ENCODE assay signal across 8 cellular contexts in genomic region chr22:31753634-31754471, GRCh38. TPM values are rescaled to one million over a fixed set of nuclear protein-coding genes. Genes with fewer than 3 reads are reported as not detected.
DNase-seq lines count a peak whose midpoint lies in the region; ATAC-seq and TF ChIP-seq lines count a peak whose summit lies in the region.

DEPDC5 (plus strand) TSS chr22:31754019; CDS start chr22:31754922, 903 bp downstream.

- peak within 1 kb of the TSS; percentile 95 for H3K27ac Mint-ChIP-seq in activated naive CD4-positive, alpha-beta T cell treated with anti-CD3 and anti-CD28 coated beads, Interleukin-2, amount 10 ng/mL, durations not matched to agents 7 days and 5 days

- peak; percentile 92 for ATAC-seq in gastroesophageal sphincter

- peaks cover 9% of the 10 kb centered on the region for H3K36me3 Mint-ChIP-seq in activated naive CD4-positive, alpha-beta T cell treated with anti-CD3 and anti-CD28 coated beads, Interleukin-2, amount 10 ng/mL, durations not matched to agents 7 days and 5 days

- no peak for TF ChIP-seq EP300 in gastroesophageal sphincter (IDR thresholded peaks at IDR 0.05)

- WGBS in gastroesophageal sphincter (ENCODE audit: low coverage in 1 of 2), 2 donors, result 0 to 1% methylated on average over 2 to 23 of the region's 64 CpGs

- H3K27me3 ChIP-seq in gastroesophageal sphincter (no peaks in the 10 kb centered on the region), neutrophil (no peaks in the 10 kb centered on the region)

- no peaks in the 10 kb centered on the region for H3K9me3 ChIP-seq in SK-N-MC (ENCODE audit: low read depth, low read length)
- H3K9me3 ChIP-seq in gastroesophageal sphincter, result no peaks in the 10 kb centered on the region
- H3K9me3 ChIP-seq in neutrophil, result no peaks in the 10 kb centered on the region

- H3K27me3 Mint-ChIP-seq in activated naive CD4-positive, alpha-beta T cell treated with anti-CD3 and anti-CD28 coated beads, Interleukin-2, amount 10 ng/mL, durations not matched to agents 7 days and 5 days, result no peaks in the 10 kb centered on the region

- H3K4me3 ChIP-seq in HFF-Myc (replicated peaks; ENCODE audit: low read depth, low read length), result peak within 1 kb of the TSS; percentile 80
- H3K4me3 ChIP-seq in SK-N-MC, result peak within 1 kb of the TSS; percentile 87
- peak within 1 kb of the TSS; percentile 79 to 87 for H3K4me3 ChIP-seq in gastroesophageal sphincter
- H3K4me3 ChIP-seq in neutrophil (ENCODE audit: low read depth in 1 of 2, low read length in 1 of 2), result peak within 1 kb of the TSS; percentile 81 to 85

- DNase-seq in GM03348 (ENCODE audit: low spot score) (peak; percentile 99), HFF-Myc (ENCODE audit: extremely low read depth, low read depth) (peak; percentile 66), NCI-H1048 (lab: John Stamatoyannopoulos, UW) (peak; percentile 91), SK-N-MC (ENCODE audit: low read depth, low spot score) (peak; percentile 44), substantia nigra (lab: John Stamatoyannopoulos, UW) (peak; percentile 68 to 98 (median 92))
- DNase-seq in activated naive CD4-positive, alpha-beta T cell treated with anti-CD3 and anti-CD28 coated beads, Interleukin-2, amount 10 ng/mL, durations not matched to agents 7 days and 5 days, result peak; percentile 96

- H3K36me3 ChIP-seq in SK-N-MC (ENCODE audit: insufficient read depth, low read length) (peaks cover 8% of the 10 kb centered on the region; the same call in 1 of the 2 replicates), gastroesophageal sphincter (peaks cover 0 to 13% of the 10 kb centered on the region in 2 donors), neutrophil (peaks cover 12% of the 10 kb centered on the region)

- H3K9me3 Mint-ChIP-seq in activated naive CD4-positive, alpha-beta T cell treated with anti-CD3 and anti-CD28 coated beads, Interleukin-2, amount 10 ng/mL, durations not matched to agents 7 days and 5 days, result no peaks in the 10 kb centered on the region

- H3K4me1 Mint-ChIP-seq in activated naive CD4-positive, alpha-beta T cell treated with anti-CD3 and anti-CD28 coated beads, Interleukin-2, amount 10 ng/mL, durations not matched to agents 7 days and 5 days, result peaks cover 50% of the 10 kb centered on the region

- H3K27ac ChIP-seq in SK-N-MC (peak within 1 kb of the TSS; percentile 96), gastroesophageal sphincter (peak within 1 kb of the TSS; percentile 88 to 97 (median 96)), neutrophil (peak within 1 kb of the TSS; percentile 96), substantia nigra (ENCODE audit: low read depth, low read length, poor library complexity, severe bottlenecking) (peak within 1 kb of the TSS; percentile 99)

- CTCF ChIA-PET in activated naive CD4-positive, alpha-beta T cell treated with anti-CD3 and anti-CD28 coated beads, Interleukin-2, amount 10 ng/mL, durations not matched to agents 7 days and 5 days (lab: Charles Lee), result interaction anchor here (0.5 to 1.1 kb wide), 2 partner anchors 92 to 333 kb away, joined by 3 read pairs; partner anchors contain the start of gene PISD

- peaks cover 0 to 48% (median 19%) of the 10 kb centered on the region in 3 donors for H3K4me1 ChIP-seq in gastroesophageal sphincter
- H3K4me1 ChIP-seq in neutrophil (ENCODE audit: control insufficient read depth in 1 of 2, insufficient read depth in 1 of 2, low read depth in 1 of 2, low read length in 1 of 2), result peaks cover 44 to 46% of the 10 kb centered on the region in 2 experiments

- peak; percentile 46 to 72 for TF ChIP-seq POLR2A in gastroesophageal sphincter (IDR thresholded peaks at IDR 0.05)

- TF ChIP-seq CTCF in HFF-Myc (IDR thresholded peaks at IDR 0.05; ENCODE audit: low read depth, low read length, missing control alignments), result no peak
- peak in 1 of 4 experiments; percentile 16 for TF ChIP-seq CTCF in gastroesophageal sphincter (IDR thresholded peaks at IDR 0.05)
- peak; percentile 57 for TF ChIP-seq CTCF in neutrophil (IDR thresholded peaks at IDR 0.05)

- H3K9ac ChIP-seq in SK-N-MC (ENCODE audit: insufficient read length), result peak within 1 kb of the TSS; percentile 91

- H3K4me3 Mint-ChIP-seq in activated naive CD4-positive, alpha-beta T cell treated with anti-CD3 and anti-CD28 coated beads, Interleukin-2, amount 10 ng/mL, durations not matched to agents 7 days and 5 days, result peak within 1 kb of the TSS; percentile 80

RNA-seq across cellular contexts. Expression of gene DEPDC5, which starts in this region (rescaled TPM):
- 10 to 100 TPM; 10.5 to 27.9 (median 16.0) TPM for total RNA-seq in gastroesophageal sphincter

Comparison
In these comparisons a context has a peak if more than half of its experiments do, and no peak if none do; other contexts are left out.
1. Peak in every context shown above with its lines: DNase-seq, ATAC-seq, H3K4me3 ChIP-seq and H3K27ac ChIP-seq.
2. DNase-seq: peak in every context shown above with its lines; median percentile 99 in GM03348; 96 in activated naive CD4-positive, alpha-beta T cell treated with anti-CD3 and anti-CD28 coated beads, Interleukin-2, amount 10 ng/mL, durations not matched to agents 7 days and 5 days; 92 in substantia nigra; 91 in NCI-H1048; 66 in HFF-Myc; 44 in SK-N-MC.